Comparison of ENCODE assay signal across 8 cellular contexts in genomic region chr3:48188266-48189201, GRCh38. TPM values are rescaled to one million over a fixed set of nuclear protein-coding genes. Genes with fewer than 3 reads are reported as not detected.
DNase-seq lines count a peak whose midpoint lies in the region; ATAC-seq, FAIRE-seq and TF ChIP-seq lines count a peak whose summit lies in the region.

Gene CDC25A (minus strand): TSS chr3:48188417. CDS start chr3:48187947, 470 bp downstream.

- peak within 1 kb of the TSS in 1 of 2 donors; percentile 10 for H3K27ac ChIP-seq in kidney (ENCODE audit: low read depth in 2 of 2, low read length in 2 of 2)

- peak; percentile 92 for ATAC-seq in HG03439 (IDR thresholded peaks at IDR 0.05; ENCODE audit: unreplicated experiment)

- FAIRE-seq in kidney (lab: Jason Lieb, UNC) = peak; percentile 96

- H3K9ac ChIP-seq in kidney (ENCODE audit: low read length in 2 of 2) = peak within 1 kb of the TSS; percentile 59 to 65

- intact Hi-C loops in kidney (cut with DNase I) = no loop called here

- TF ChIP-seq CTCF in choroid plexus epithelial cell (conservative IDR thresholded peaks at IDR 0.05; ENCODE audit: low read depth, low read length) (no peak), kidney (IDR thresholded peaks at IDR 0.05; ENCODE audit: borderline replicate concordance, extremely low read depth, insufficient read depth) (no peak)

- H3K9me3 ChIP-seq in kidney (ENCODE audit: control insufficient read depth in 1 of 2, low read length in 2 of 2) = no peaks in the 10 kb centered on the region

- peak within 1 kb of the TSS; percentile 90 for H3K4me3 ChIP-seq in choroid plexus epithelial cell (ENCODE audit: low read depth, low read length)
- peak within 1 kb of the TSS; percentile 78 to 81 for H3K4me3 ChIP-seq in kidney (ENCODE audit: low read length in 2 of 2)

- no peaks in the 10 kb centered on the region for H3K36me3 ChIP-seq in kidney (ENCODE audit: control insufficient read depth in 1 of 2, insufficient read depth in 2 of 2, low read length in 2 of 2)

- DNase-seq in AML-193 (lab: John Stamatoyannopoulos, UW) (peak; percentile 100), NCI-H510A treated with DMSO at 0.1 percent for 48 hours (lab: John Stamatoyannopoulos, UW) (peak; percentile 96), choroid plexus epithelial cell (ENCODE audit: low read depth) (peak; percentile 99), kidney (peak; percentile 98)
- peak; percentile 86 to 90 for DNase-seq in activated CD4-positive, alpha-beta T cell treated with anti-CD3 and anti-CD28 coated beads for 24 hours (ENCODE audit: low read depth in 2 of 2)
- peak; percentile 97 for DNase-seq in stimulated activated CD4-positive, alpha-beta T cell treated with anti-CD3 and anti-CD28 coated beads, Interleukin-15, amount 100 ng/mL, for 24 hours

- peak; percentile 76 for TF ChIP-seq POLR2A in GM19193 (IDR thresholded peaks at IDR 0.05; ENCODE audit: extremely low read depth, insufficient read depth, insufficient read length)

- H3K4me1 ChIP-seq in kidney (ENCODE audit: control insufficient read depth in 1 of 2, insufficient read depth in 1 of 2, low read depth in 1 of 2, low read length in 2 of 2) = peaks cover 2 to 7% of the 10 kb centered on the region in 2 donors

RNA-seq across cellular contexts. Expression of gene CDC25A, which starts in this region (rescaled TPM):
- 0.88 TPM for total RNA-seq in kidney
- 1.6 TPM for polyA plus RNA-seq in kidney (ENCODE audit: insufficient read depth, low read depth, low replicate concordance)
